9 cellular contexts compared by ENCODE assay signal in the genomic region with DNA sequence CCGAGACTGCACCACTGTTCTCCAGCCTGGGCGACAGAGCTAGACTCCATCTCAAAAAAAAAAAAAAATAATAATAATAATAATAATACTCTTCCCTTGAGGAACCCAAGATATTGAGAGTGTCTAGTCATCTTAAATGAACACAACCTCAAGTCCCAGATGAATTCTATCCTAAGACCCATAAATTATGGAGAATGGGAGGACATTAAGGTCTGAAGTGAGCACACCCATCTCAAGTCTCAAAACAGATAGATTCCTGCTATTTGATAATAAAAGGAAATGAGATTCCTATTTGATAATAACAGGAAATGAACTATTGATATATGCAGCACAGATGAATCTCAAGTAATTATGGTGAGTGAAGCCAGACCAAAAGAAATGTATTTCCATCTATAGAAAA. TPM values are rescaled to one million over a fixed set of nuclear protein-coding genes. Genes with fewer than 3 reads are reported as not detected.
DNase-seq lines count a peak whose midpoint lies in the region; ATAC-seq and TF ChIP-seq lines count a peak whose summit lies in the region.
"Had no signal": no experiment of that assay in that cellular context is flagged by ENCODE, and none has a peak within 500 bp of the region (broad histone marks: within the 10 kb centered on the region; RNA-seq: fewer than 3 reads in every experiment).

No MANE protein-coding gene starts in this region.

- H4K20me1 ChIP-seq in fibroblast of lung (ENCODE audit: control insufficient read depth, extremely low read depth, insufficient read depth, low read length) (no peaks in the 10 kb centered on the region), GM23338 (replicated peaks; ENCODE audit: insufficient read depth) (peaks cover 60% of the 10 kb centered on the region)

- H3F3A ChIP-seq in GM23338 (replicated peaks; ENCODE audit: low read depth) = 0 out of 2 replicates have a peak, but pooled peaks cover 4% of the 10 kb centered on the region

- DNase-seq in activated CD4-positive, alpha-beta T cell treated with anti-CD3 and anti-CD28 coated beads, Interleukin-2, amount 10 ng/mL, durations not matched to agents 7 days and 5 days = no peak
- no peak for DNase-seq in activated CD4-positive, alpha-beta T cell treated with anti-CD3 and anti-CD28 coated beads, Interleukin-2, amount 50 U/mL, for 1 hour
- DNase-seq in T-helper 17 cell (no peak), fibroblast of lung (ENCODE audit: low read depth in 2 of 2) (no peak), stomach (no peak), GM23338 (ENCODE audit: low spot score) (no peak), H4 (ENCODE audit: low spot score) (no peak)
- DNase-seq: T-helper 9 cell had no signal

- no peak for ATAC-seq in T-helper 17 cell
- ATAC-seq in GM23338 = no peak
- ATAC-seq in HG02885 (IDR thresholded peaks at IDR 0.05; ENCODE audit: poor library complexity, unreplicated experiment) = no peak

- H3K9me2 ChIP-seq in GM23338 (ENCODE audit: insufficient read depth) = no peaks in the 10 kb centered on the region

- H3K4me2 ChIP-seq in fibroblast of lung (ENCODE audit: extremely low read depth, insufficient read depth, low read length) (no peak overlapping the region), GM23338 (no peak overlapping the region)

- H3K27me3 ChIP-seq in fibroblast of lung (ENCODE audit: control insufficient read depth, insufficient read depth, low read length) (no peaks in the 10 kb centered on the region), stomach (no peaks in the 10 kb centered on the region), GM23338 (ENCODE audit: insufficient read depth) (no peaks in the 10 kb centered on the region)

- 89 to 100% (median 97%) methylated on average over 2 of the region's 2 CpGs for WGBS in stomach, 5 donors

- peak overlapping the region; percentile 19 for H3K27ac Mint-ChIP-seq in activated CD4-positive, alpha-beta T cell treated with anti-CD3 and anti-CD28 coated beads, Interleukin-2, amount 10 ng/mL, durations not matched to agents 7 days and 5 days
- H3K27ac Mint-ChIP-seq in T-helper 17 cell = peak overlapping the region; percentile 100
- no peak overlapping the region for H3K27ac Mint-ChIP-seq in GM23338

- H3K4me3 ChIP-seq in fibroblast of lung (replicated peaks in 1 of 4; ENCODE audit: control extremely low read depth in 1 of 4, insufficient read depth in 1 of 4, low read depth in 3 of 4, low read length in 4 of 4) = no peak overlapping the region
- H3K4me3 ChIP-seq in stomach = no peak overlapping the region
- no peak overlapping the region for H3K4me3 ChIP-seq in GM23338

- H3K79me2 ChIP-seq in fibroblast of lung (ENCODE audit: control insufficient read depth, insufficient read depth, low read length) (peaks cover 75% of the 10 kb centered on the region), GM23338 (replicated peaks; ENCODE audit: insufficient read depth) (peaks cover 100% of the 10 kb centered on the region)

- H3K4me1 Mint-ChIP-seq in activated CD4-positive, alpha-beta T cell treated with anti-CD3 and anti-CD28 coated beads, Interleukin-2, amount 10 ng/mL, durations not matched to agents 7 days and 5 days = peaks cover 50% of the 10 kb centered on the region
- H3K4me1 Mint-ChIP-seq in T-helper 17 cell (peaks cover 46% of the 10 kb centered on the region), GM23338 (peaks cover 34% of the 10 kb centered on the region)

- CTCF ChIA-PET in activated CD4-positive, alpha-beta T cell treated with anti-CD3 and anti-CD28 coated beads, Interleukin-2, amount 10 ng/mL, durations not matched to agents 7 days and 5 days (lab: Charles Lee) = interaction anchor here (0.6 to 1.2 kb wide), 3 partner anchors 10 to 239 kb away, joined by 3 read pairs; a partner anchor contains a TSS

- no peak for TF ChIP-seq EP300 in stomach (IDR thresholded peaks at IDR 0.05)

- H2AFZ ChIP-seq in fibroblast of lung (ENCODE audit: low read length) (no peak overlapping the region), GM23338 (no peak overlapping the region)

- intact Hi-C loops in stomach (cut with DNase I; ENCODE audit: low total_unique reads) = loop anchor here (5.0 kb wide), 1 partner anchor 106 kb away; no protein-coding TSS in a partner anchor

- H3K27ac ChIP-seq in fibroblast of lung (ENCODE audit: insufficient read depth, low read length) (peak overlapping the region; percentile 91), stomach (peak overlapping the region in 3 of 5 donors; percentile 66 to 84 (median 79)), GM23338 (ENCODE audit: low read depth) (no peak overlapping the region)

- no peak for TF ChIP-seq POLR2A in stomach (IDR thresholded peaks at IDR 0.05)

- POLR2A ChIA-PET in activated CD4-positive, alpha-beta T cell treated with anti-CD3 and anti-CD28 coated beads, Interleukin-2, amount 10 ng/mL, durations not matched to agents 7 days and 5 days (lab: Charles Lee) = interaction anchor here (0.7 kb wide), 1 partner anchor 429 kb away, joined by 3 read pairs; no protein-coding TSS in a partner anchor

- H3K36me3 ChIP-seq in fibroblast of lung (ENCODE audit: control insufficient read depth, insufficient read depth, low read length) (no peaks in the 10 kb centered on the region), stomach (no peaks in the 10 kb centered on the region), GM23338 (ENCODE audit: insufficient read depth) (no peaks in the 10 kb centered on the region)

- TF ChIP-seq CTCF in fibroblast of lung (conservative IDR thresholded peaks at IDR 0.05 in 1 of 2, IDR thresholded peaks at IDR 0.05 in 1 of 2; ENCODE audit: low read depth in 1 of 2, low read length in 2 of 2) (no peak), stomach (IDR thresholded peaks at IDR 0.05) (no peak), GM23338 (conservative IDR thresholded peaks at IDR 0.05; ENCODE audit: low read depth in 2 of 2) (no peak)

- peak overlapping the region; percentile 20 for H3K9ac ChIP-seq in fibroblast of lung (ENCODE audit: insufficient read depth, low read length)

- peaks cover 14% of the 10 kb centered on the region for H3K36me3 Mint-ChIP-seq in activated CD4-positive, alpha-beta T cell treated with anti-CD3 and anti-CD28 coated beads, Interleukin-2, amount 10 ng/mL, durations not matched to agents 7 days and 5 days (ENCODE audit: low read depth)
- peaks cover 9% of the 10 kb centered on the region for H3K36me3 Mint-ChIP-seq in T-helper 17 cell (ENCODE audit: low read depth)
- H3K36me3 Mint-ChIP-seq in GM23338 (ENCODE audit: low read depth) = peaks cover 13% of the 10 kb centered on the region

- H3K4me3 Mint-ChIP-seq in activated CD4-positive, alpha-beta T cell treated with anti-CD3 and anti-CD28 coated beads, Interleukin-2, amount 10 ng/mL, durations not matched to agents 7 days and 5 days = no peak overlapping the region
- peak overlapping the region; percentile 41 for H3K4me3 Mint-ChIP-seq in T-helper 17 cell
- no peak overlapping the region for H3K4me3 Mint-ChIP-seq in GM23338

- H3K9me3 Mint-ChIP-seq in activated CD4-positive, alpha-beta T cell treated with anti-CD3 and anti-CD28 coated beads, Interleukin-2, amount 10 ng/mL, durations not matched to agents 7 days and 5 days = no peaks in the 10 kb centered on the region
- 0 out of 3 replicates have a peak, but pooled peaks cover under 1% of the 10 kb centered on the region for H3K9me3 Mint-ChIP-seq in GM23338

- H3K4me1 ChIP-seq in fibroblast of lung (ENCODE audit: control insufficient read depth, extremely low read depth, insufficient read depth, low read length) = peaks cover 10% of the 10 kb centered on the region
- H3K4me1 ChIP-seq in stomach = peaks cover 37 to 75% (median 56%) of the 10 kb centered on the region in 4 donors
- H3K4me1 ChIP-seq in GM23338 (ENCODE audit: insufficient read depth) = peaks cover 25% of the 10 kb centered on the region

- no peaks in the 10 kb centered on the region for H3K27me3 Mint-ChIP-seq in activated CD4-positive, alpha-beta T cell treated with anti-CD3 and anti-CD28 coated beads, Interleukin-2, amount 10 ng/mL, durations not matched to agents 7 days and 5 days
- H3K27me3 Mint-ChIP-seq in T-helper 17 cell (no peaks in the 10 kb centered on the region), GM23338 (ENCODE audit: insufficient read depth, low read depth, poor library complexity) (peaks cover 14% of the 10 kb centered on the region)

- H3K9me3 ChIP-seq in T-helper 17 cell (ENCODE audit: control insufficient read depth, low read length, poor library complexity, severe bottlenecking) (no peaks in the 10 kb centered on the region), fibroblast of lung (ENCODE audit: control insufficient read depth, insufficient read depth, low read depth, low read length) (no peaks in the 10 kb centered on the region), stomach (no peaks in the 10 kb centered on the region)

TF ChIP-seq in GM23338, 12 proteins besides CTCF, POLR2A, EP300 and RAD21:
- TF ChIP-seq ZNF331 (CRISPR knock-in tag; IDR thresholded peaks at IDR 0.05; ENCODE audit: low read depth) = no peak
- TF ChIP-seq JUNB (IDR thresholded peaks at IDR 0.05; ENCODE audit: unreplicated experiment) = no peak

RNA-seq across cellular contexts. Expression of a gene that starts 51.5 kb away (rescaled TPM):
- 100 to 1,000 TPM; 123 to 139 TPM for total RNA-seq in activated CD4-positive, alpha-beta T cell treated with anti-CD3 and anti-CD28 coated beads, Interleukin-2, amount 10 ng/mL, durations not matched to agents 7 days and 5 days
- total RNA-seq in T-helper 17 cell (10 to 100 TPM; 74.2 to 84.6 TPM), fibroblast of lung (39.3 and 53.8 TPM in 2 replicates), stomach (10 to 100 TPM; 42.0 to 81.6 (median 56.5) TPM)
- polyA plus RNA-seq in fibroblast of lung (133 and 134 TPM in 2 replicates), stomach (10 to 100 TPM; 10.4 to 20.5 (median 17.5) TPM), GM23338 (2016; fragmentation: Nextera tagmentation; extraction: Ambion mirVana) (16.0 and 17.4 TPM in 2 replicates)
- polyA plus RNA-seq in fibroblast of lung (2012) = 81.9 and 90.2 TPM in 2 replicates
- 115 and 151 TPM in 2 replicates for polyA minus RNA-seq in fibroblast of lung (ENCODE audit: low replicate concordance)
- total RNA-seq in GM23338 (2014; rRNA removed; shearing (Covaris generic)) = 56.0 and 77.5 TPM in 2 replicates
- 15.1 and 22.1 TPM in 2 replicates for total RNA-seq in H4 (2014; rRNA removed; shearing (Covaris generic))
